ENCODE assay signal across 1 cellular context in genomic region chr4:102828497-102828808, GRCh38.
A peak's percentile ranks its signal among the peaks of the same experiment; 100 is the strongest.
TF ChIP-seq lines count a peak whose summit lies in the region.

No MANE protein-coding gene starts in this region.

TF ChIP-seq in K562, 482 proteins besides CTCF, POLR2A, EP300 and RAD21 (continued from another document):
- TF ChIP-seq ZNF609 (CRISPR knock-in tag; IDR thresholded peaks at IDR 0.05; ENCODE audit: borderline replicate concordance): no peak
- TF ChIP-seq TEAD2 (tag; IDR thresholded peaks at IDR 0.05): no peak
- no peak for TF ChIP-seq CREBBP (IDR thresholded peaks at IDR 0.05; ENCODE audit: low read depth, low read length)
- TF ChIP-seq ZNF232 (CRISPR knock-in tag; IDR thresholded peaks at IDR 0.05): peak; percentile 1; the same call in 1 of the 2 replicates
- 0 out of 2 replicates have a peak, but pooled peaks have one; percentile 1 for TF ChIP-seq TARDBP (IDR thresholded peaks at IDR 0.05)
- TF ChIP-seq HSF4 (CRISPR knock-in tag; IDR thresholded peaks at IDR 0.05; ENCODE audit: borderline replicate concordance): no peak
- TF ChIP-seq NFATC3 (IDR thresholded peaks at IDR 0.05): peak; percentile 20; the same call in 1 of the 2 replicates
- TF ChIP-seq ZNF584 (CRISPR knock-in tag; IDR thresholded peaks at IDR 0.05; ENCODE audit: low read depth): no peak
- TF ChIP-seq NCOR1 (IDR thresholded peaks at IDR 0.05): 0 out of 2 replicates have a peak, but pooled peaks have one; percentile 1
- TF ChIP-seq HES1 (IDR thresholded peaks at IDR 0.05; ENCODE audit: low read depth): no peak
- TF ChIP-seq HMBOX1 (IDR thresholded peaks at IDR 0.05): peak; percentile 81
- TF ChIP-seq CBFA2T3 (IDR thresholded peaks at IDR 0.05): peak; percentile 2; the same call in 1 of the 2 replicates
- TF ChIP-seq ZNF444 (CRISPR knock-in tag; IDR thresholded peaks at IDR 0.05): no peak
- 0 out of 2 replicates have a peak, but pooled peaks have one; percentile 39 for TF ChIP-seq DPF2 (IDR thresholded peaks at IDR 0.05)
- no peak for TF ChIP-seq ASH1L (IDR thresholded peaks at IDR 0.05; ENCODE audit: borderline replicate concordance, low read depth, partially characterized antibody)
- TF ChIP-seq NR1H2 (CRISPR knock-in tag; IDR thresholded peaks at IDR 0.05): 0 out of 2 replicates have a peak, but pooled peaks have one; percentile 11
- 0 out of 2 replicates have a peak, but pooled peaks have one; percentile 5 for TF ChIP-seq KLF1 (tag; IDR thresholded peaks at IDR 0.05)
- no peak for TF ChIP-seq ZNF79 (CRISPR knock-in tag; IDR thresholded peaks at IDR 0.05; ENCODE audit: low read depth)
- no peak for TF ChIP-seq ZBTB9 (CRISPR knock-in tag; IDR thresholded peaks at IDR 0.05)
- no peak for TF ChIP-seq NFE2 (IDR thresholded peaks at IDR 0.05; ENCODE audit: low read depth)
- 0 out of 2 replicates have a peak, but pooled peaks have one; percentile 5 for TF ChIP-seq FOSL1 (tag; conservative IDR thresholded peaks at IDR 0.05)
- peak; percentile 1; the same call in 1 of the 2 replicates for TF ChIP-seq NKRF (IDR thresholded peaks at IDR 0.05; ENCODE audit: borderline replicate concordance)
- no peak for TF ChIP-seq KLF10 (CRISPR knock-in tag; IDR thresholded peaks at IDR 0.05)
- no peak for TF ChIP-seq ZNF655 (CRISPR knock-in tag; IDR thresholded peaks at IDR 0.05)
- TF ChIP-seq CREB3 (tag; conservative IDR thresholded peaks at IDR 0.05; ENCODE audit: low read depth): 0 out of 2 replicates have a peak, but pooled peaks have one; percentile 0
- no peak for TF ChIP-seq ATF1 (CRISPR knock-in tag; IDR thresholded peaks at IDR 0.05)
- TF ChIP-seq ATF1 (tag; IDR thresholded peaks at IDR 0.05): peak; percentile 2; the same call in 1 of the 2 replicates
- TF ChIP-seq NBN (IDR thresholded peaks at IDR 0.05; ENCODE audit: low read depth): 0 out of 2 replicates have a peak, but pooled peaks have one; percentile 8
- no peak for TF ChIP-seq ZNF274 (IDR thresholded peaks at IDR 0.05; ENCODE audit: borderline replicate concordance, low read depth, low read length)
- peak in 1 of 2 experiments; percentile 56 for TF ChIP-seq AFF1 (IDR thresholded peaks at IDR 0.05; ENCODE audit: low read depth in 1 of 2, partially characterized antibody in 2 of 2)
- TF ChIP-seq PML (IDR thresholded peaks at IDR 0.05; ENCODE audit: low read length): 0 out of 2 replicates have a peak, but pooled peaks have one; percentile 14
- TF ChIP-seq BACH1 (tag; IDR thresholded peaks at IDR 0.05): 0 out of 2 replicates have a peak, but pooled peaks have one; percentile 43
- no peak for TF ChIP-seq ZNF175 (CRISPR knock-in tag; IDR thresholded peaks at IDR 0.05; ENCODE audit: low read depth)
- TF ChIP-seq ZBTB2 (IDR thresholded peaks at IDR 0.05): 0 out of 2 replicates have a peak, but pooled peaks have one; percentile 1
- no peak for TF ChIP-seq ZBTB11 (CRISPR knock-in tag; IDR thresholded peaks at IDR 0.05)
